20 cellular contexts compared by ENCODE assay signal in the genomic region with DNA sequence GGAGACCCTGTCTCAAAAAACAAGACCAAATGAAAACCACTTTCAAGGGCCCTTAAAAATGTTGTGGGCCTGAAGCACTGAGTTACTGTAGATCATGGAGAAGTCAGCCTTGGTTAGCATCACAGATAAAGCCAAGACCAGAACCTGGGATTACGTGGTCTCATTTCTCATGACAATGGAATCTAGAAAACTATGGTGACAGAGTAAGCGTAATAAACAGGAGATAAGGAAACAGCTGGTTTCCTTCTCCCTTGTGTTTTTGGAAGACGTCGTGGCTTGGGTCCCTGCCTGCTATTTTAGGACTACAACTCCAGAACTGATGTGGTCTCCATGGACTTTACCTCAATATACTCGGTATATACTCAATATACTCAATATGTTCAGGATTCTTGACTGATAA.
DNase-seq lines count a peak whose midpoint lies in the region; ATAC-seq, FAIRE-seq and TF ChIP-seq lines count a peak whose summit lies in the region.
"Had no signal": no experiment of that assay in that cellular context is flagged by ENCODE, and none has a peak within 500 bp of the region (broad histone marks: within the 10 kb centered on the region; RNA-seq: fewer than 3 reads in every experiment).

No MANE protein-coding gene starts in this region.

- peak overlapping the region in 2 of 4 donors; percentile 6 to 48 for H3K27ac ChIP-seq in sigmoid colon
- no peak overlapping the region for H3K27ac ChIP-seq in kidney (ENCODE audit: low read depth in 2 of 2, low read length in 2 of 2)
- H3K27ac ChIP-seq: HL-60, ovary, Peyer's patch had no signal

- no peak overlapping the region for H3K4me3 ChIP-seq in adipocyte (ENCODE audit: low read length)
- H3K4me3 ChIP-seq in sigmoid colon: no peak overlapping the region
- H3K4me3 ChIP-seq in kidney (ENCODE audit: low read length in 2 of 2): no peak overlapping the region
- H3K4me3 ChIP-seq: ovary, Peyer's patch had no signal

- H3K36me3 ChIP-seq in adipocyte (ENCODE audit: control insufficient read depth, insufficient read depth, low read length, severe bottlenecking): no peaks in the 10 kb centered on the region
- H3K36me3 ChIP-seq in sigmoid colon: no peaks in the 10 kb centered on the region
- no peaks in the 10 kb centered on the region for H3K36me3 ChIP-seq in kidney (ENCODE audit: control insufficient read depth in 1 of 2, insufficient read depth in 2 of 2, low read length in 2 of 2)
- H3K36me3 ChIP-seq: ovary, Peyer's patch had no signal

- H3K27me3 ChIP-seq in adipocyte (replicated peaks; ENCODE audit: control insufficient read depth, insufficient read depth, low read length) (peaks cover 24% of the 10 kb centered on the region), sigmoid colon (no peaks in the 10 kb centered on the region)
- H3K27me3 ChIP-seq: ovary, Peyer's patch had no signal

- no peaks in the 10 kb centered on the region for H3K9me3 ChIP-seq in adipocyte (ENCODE audit: control insufficient read depth, low read length)
- no peaks in the 10 kb centered on the region for H3K9me3 ChIP-seq in sigmoid colon
- H3K9me3 ChIP-seq in kidney (ENCODE audit: control insufficient read depth in 1 of 2, low read length in 2 of 2): no peaks in the 10 kb centered on the region
- H3K9me3 ChIP-seq: ovary, Peyer's patch had no signal

- TF ChIP-seq EP300 in sigmoid colon (IDR thresholded peaks at IDR 0.05): no peak

- no peak for TF ChIP-seq POLR2A in sigmoid colon (IDR thresholded peaks at IDR 0.05)

- WGBS in sigmoid colon, 2 donors: 48 to 74% methylated on average over 5 of the region's 5 CpGs

- no peak overlapping the region for H3K9ac ChIP-seq in adipocyte (ENCODE audit: low read length)
- H3K9ac ChIP-seq in kidney (ENCODE audit: low read length in 2 of 2): no peak overlapping the region

- intact Hi-C loops in Right ventricle myocardium superior (cut with DNase I): no loop called here
- intact Hi-C loops in sigmoid colon (cut with DNase I): no loop called here
- intact Hi-C loops in kidney (cut with DNase I): no loop called here

- peak; percentile 16 for DNase-seq in GM04504 (ENCODE audit: low read depth)
- DNase-seq in adipocyte (ENCODE audit: low read depth): peak; percentile 63
- DNase-seq in Right ventricle myocardium superior: peak; percentile 42
- DNase-seq in sigmoid colon: peak; percentile 68
- DNase-seq in cortex of kidney (lab: John Stamatoyannopoulos, UW): no peak
- no peak for DNase-seq in OCI-M1 (lab: John Stamatoyannopoulos, UW)
- no peak for DNase-seq in kidney
- DNase-seq: activated naive CD4-positive, alpha-beta T cell; CD4-positive, CD25-positive, alpha-beta regulatory T cell; DND-41; NCI-H187; NCI-H526; ovary; Peyer's patch; stimulated activated naive CD8-positive, alpha-beta T cell treated with anti-CD3 and anti-CD28 coated beads, Interleukin-15, amount 100 ng/mL, for 72 hours had no signal

- FAIRE-seq in kidney (lab: Jason Lieb, UNC): no peak
- FAIRE-seq: GM12891, islet of Langerhans had no signal

- peaks cover 12% of the 10 kb centered on the region for H3K4me1 ChIP-seq in adipocyte (ENCODE audit: control insufficient read depth, insufficient read depth, low read length)
- peaks cover 0 to 16% (median 13%) of the 10 kb centered on the region in 4 donors for H3K4me1 ChIP-seq in sigmoid colon
- H3K4me1 ChIP-seq in kidney (ENCODE audit: control insufficient read depth in 1 of 2, insufficient read depth in 1 of 2, low read depth in 1 of 2, low read length in 2 of 2): no peaks in the 10 kb centered on the region
- H3K4me1 ChIP-seq: Peyer's patch had no signal

- peak; percentile 57 for ATAC-seq in Right ventricle myocardium superior (ENCODE audit: poor library complexity)
- ATAC-seq in HG02870 (IDR thresholded peaks at IDR 0.05; ENCODE audit: unreplicated experiment): no peak
- ATAC-seq: activated CD4-positive, CD25-positive, alpha-beta regulatory T cell treated with anti-CD3 and anti-CD28 coated beads, Interleukin-2, amount 50 U/mL, for 24 hours; stimulated activated naive CD8-positive, alpha-beta T cell treated with anti-CD3 and anti-CD28 coated beads, Interleukin-15, amount 100 ng/mL, for 72 hours had no signal

- no peak for TF ChIP-seq CTCF in sigmoid colon (IDR thresholded peaks at IDR 0.05)
- no peak for TF ChIP-seq CTCF in kidney (IDR thresholded peaks at IDR 0.05; ENCODE audit: borderline replicate concordance, extremely low read depth, insufficient read depth)

Comparison
In these comparisons a context has a peak if more than half of its experiments do, and no peak if none do; other contexts are left out.
1. DNase-seq: peak in GM04504 (single experiment), adipocyte (single experiment), Right ventricle myocardium superior (single experiment) and sigmoid colon (single experiment); none in cortex of kidney (single experiment), OCI-M1 (single experiment) and kidney (single experiment).